In the genomic region with DNA sequence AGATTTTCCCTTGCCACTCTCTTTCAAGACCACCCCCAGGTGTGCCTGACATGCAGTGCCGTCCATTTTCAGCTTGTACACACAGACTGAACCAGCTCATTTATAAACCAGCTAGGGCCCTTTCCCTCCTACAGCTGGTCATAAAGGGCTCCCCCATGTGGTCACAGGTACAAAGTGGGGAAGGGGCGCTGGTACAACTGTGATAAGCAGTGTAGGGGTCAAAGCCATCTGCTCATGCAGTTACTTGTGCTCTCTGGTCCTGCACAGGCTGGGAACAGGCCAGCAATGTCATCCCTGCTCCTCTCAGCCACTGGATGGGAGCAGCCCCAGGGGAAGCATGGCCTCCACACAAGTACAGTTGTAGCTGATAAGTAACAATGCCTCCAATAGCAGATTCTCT, we compare ENCODE assay signal across 1 cellular context.
TF ChIP-seq lines count a peak whose summit lies in the region.

No MANE protein-coding gene starts in this region.

TF ChIP-seq in HepG2, 621 proteins besides CTCF, POLR2A, EP300 and RAD21:
- TF ChIP-seq ZNF83 (CRISPR knock-in tag; IDR thresholded peaks at IDR 0.05; ENCODE audit: borderline replicate concordance) (no peak), ZIK1 (CRISPR knock-in tag; IDR thresholded peaks at IDR 0.05; ENCODE audit: borderline replicate concordance, low read depth) (no peak), HMGXB3 (CRISPR knock-in tag; IDR thresholded peaks at IDR 0.05; ENCODE audit: borderline replicate concordance) (no peak), CAMTA2 (CRISPR knock-in tag; IDR thresholded peaks at IDR 0.05; ENCODE audit: borderline replicate concordance) (no peak), HNRNPLL (IDR thresholded peaks at IDR 0.05; ENCODE audit: low read depth, low read length, poor library complexity, severe bottlenecking) (no peak), HDAC1 (CRISPR knock-in tag; IDR thresholded peaks at IDR 0.05) (no peak), ZSCAN31 (CRISPR knock-in tag; IDR thresholded peaks at IDR 0.05; ENCODE audit: low read depth) (no peak), FOXJ3 (CRISPR knock-in tag; IDR thresholded peaks at IDR 0.05; ENCODE audit: borderline replicate concordance) (no peak), ZXDC (CRISPR knock-in tag; IDR thresholded peaks at IDR 0.05) (no peak), BCLAF1 (IDR thresholded peaks at IDR 0.05) (no peak), U2AF1 (optimal IDR thresholded peaks at IDR 0.05; ENCODE audit: low read depth, low read length) (no peak), KDM1A (CRISPR knock-in tag; IDR thresholded peaks at IDR 0.05) (no peak), NR0B2 (CRISPR knock-in tag; IDR thresholded peaks at IDR 0.05) (no peak), ZNF260 (CRISPR knock-in tag; IDR thresholded peaks at IDR 0.05; ENCODE audit: borderline replicate concordance, low read depth) (no peak), ETV6 (CRISPR knock-in tag; conservative IDR thresholded peaks at IDR 0.05) (no peak)
- TF ChIP-seq, protein P1, sequence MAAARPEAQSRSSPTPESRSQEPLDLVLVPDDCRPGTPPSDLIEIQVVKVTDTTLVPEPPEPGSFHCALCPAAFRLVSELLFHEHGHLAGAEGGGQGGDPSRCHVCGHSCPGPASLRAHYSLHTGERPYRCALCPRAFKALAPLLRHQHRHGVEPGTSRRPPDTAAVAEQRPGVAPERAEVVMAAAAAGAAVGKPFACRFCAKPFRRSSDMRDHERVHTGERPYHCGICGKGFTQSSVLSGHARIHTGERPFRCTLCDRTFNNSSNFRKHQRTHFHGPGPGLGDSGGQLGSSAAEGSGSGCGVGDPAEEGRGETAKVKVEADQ (CRISPR knock-in tag; IDR thresholded peaks at IDR 0.05; ENCODE audit: borderline replicate concordance): no peak
- TF ChIP-seq, protein P2, sequence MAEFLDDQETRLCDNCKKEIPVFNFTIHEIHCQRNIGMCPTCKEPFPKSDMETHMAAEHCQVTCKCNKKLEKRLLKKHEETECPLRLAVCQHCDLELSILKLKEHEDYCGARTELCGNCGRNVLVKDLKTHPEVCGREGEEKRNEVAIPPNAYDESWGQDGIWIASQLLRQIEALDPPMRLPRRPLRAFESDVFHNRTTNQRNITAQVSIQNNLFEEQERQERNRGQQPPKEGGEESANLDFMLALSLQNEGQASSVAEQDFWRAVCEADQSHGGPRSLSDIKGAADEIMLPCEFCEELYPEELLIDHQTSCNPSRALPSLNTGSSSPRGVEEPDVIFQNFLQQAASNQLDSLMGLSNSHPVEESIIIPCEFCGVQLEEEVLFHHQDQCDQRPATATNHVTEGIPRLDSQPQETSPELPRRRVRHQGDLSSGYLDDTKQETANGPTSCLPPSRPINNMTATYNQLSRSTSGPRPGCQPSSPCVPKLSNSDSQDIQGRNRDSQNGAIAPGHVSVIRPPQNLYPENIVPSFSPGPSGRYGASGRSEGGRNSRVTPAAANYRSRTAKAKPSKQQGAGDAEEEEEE (CRISPR knock-in tag; IDR thresholded peaks at IDR 0.05; ENCODE audit: borderline replicate concordance): no peak
- TF ChIP-seq, protein P3, sequence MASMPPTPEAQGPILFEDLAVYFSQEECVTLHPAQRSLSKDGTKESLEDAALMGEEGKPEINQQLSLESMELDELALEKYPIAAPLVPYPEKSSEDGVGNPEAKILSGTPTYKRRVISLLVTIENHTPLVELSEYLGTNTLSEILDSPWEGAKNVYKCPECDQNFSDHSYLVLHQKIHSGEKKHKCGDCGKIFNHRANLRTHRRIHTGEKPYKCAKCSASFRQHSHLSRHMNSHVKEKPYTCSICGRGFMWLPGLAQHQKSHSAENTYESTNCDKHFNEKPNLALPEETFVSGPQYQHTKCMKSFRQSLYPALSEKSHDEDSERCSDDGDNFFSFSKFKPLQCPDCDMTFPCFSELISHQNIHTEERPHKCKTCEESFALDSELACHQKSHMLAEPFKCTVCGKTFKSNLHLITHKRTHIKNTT (CRISPR knock-in tag; IDR thresholded peaks at IDR 0.05): no peak
- TF ChIP-seq, protein P4, sequence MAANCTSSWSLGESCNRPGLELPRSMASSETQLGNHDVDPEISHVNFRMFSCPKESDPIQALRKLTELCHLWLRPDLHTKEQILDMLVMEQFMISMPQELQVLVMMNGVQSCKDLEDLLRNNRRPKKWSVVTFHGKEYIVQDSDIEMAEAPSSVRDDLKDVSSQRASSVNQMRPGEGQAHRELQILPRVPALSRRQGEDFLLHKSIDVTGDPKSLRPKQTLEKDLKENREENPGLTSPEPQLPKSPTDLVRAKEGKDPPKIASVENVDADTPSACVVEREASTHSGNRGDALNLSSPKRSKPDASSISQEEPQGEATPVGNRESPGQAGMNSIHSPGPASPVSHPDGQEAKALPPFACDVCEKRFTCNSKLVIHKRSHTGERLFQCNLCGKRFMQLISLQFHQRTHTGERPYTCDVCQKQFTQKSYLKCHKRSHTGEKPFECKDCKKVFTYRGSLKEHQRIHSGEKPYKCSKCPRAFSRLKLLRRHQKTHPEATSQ (CRISPR knock-in tag; IDR thresholded peaks at IDR 0.05; ENCODE audit: borderline replicate concordance): no peak
